1 cellular context compared by ENCODE assay signal in genomic region chr17:8629371-8630226, GRCh38.
TF ChIP-seq lines count a peak whose summit lies in the region.

No MANE protein-coding gene starts in this region.

TF ChIP-seq in PFSK-1, 5 proteins besides CTCF, POLR2A, EP300 and RAD21 (continued from another document):
- TF ChIP-seq REST (IDR thresholded peaks at IDR 0.05; ENCODE audit: insufficient read depth in 1 of 2, low read depth in 2 of 2, low read length in 2 of 2): no peak
TF ChIP-seq in PFSK-1: peak in this region for 1.
